ENCODE assay signal across 10 cellular contexts in the genomic region with DNA sequence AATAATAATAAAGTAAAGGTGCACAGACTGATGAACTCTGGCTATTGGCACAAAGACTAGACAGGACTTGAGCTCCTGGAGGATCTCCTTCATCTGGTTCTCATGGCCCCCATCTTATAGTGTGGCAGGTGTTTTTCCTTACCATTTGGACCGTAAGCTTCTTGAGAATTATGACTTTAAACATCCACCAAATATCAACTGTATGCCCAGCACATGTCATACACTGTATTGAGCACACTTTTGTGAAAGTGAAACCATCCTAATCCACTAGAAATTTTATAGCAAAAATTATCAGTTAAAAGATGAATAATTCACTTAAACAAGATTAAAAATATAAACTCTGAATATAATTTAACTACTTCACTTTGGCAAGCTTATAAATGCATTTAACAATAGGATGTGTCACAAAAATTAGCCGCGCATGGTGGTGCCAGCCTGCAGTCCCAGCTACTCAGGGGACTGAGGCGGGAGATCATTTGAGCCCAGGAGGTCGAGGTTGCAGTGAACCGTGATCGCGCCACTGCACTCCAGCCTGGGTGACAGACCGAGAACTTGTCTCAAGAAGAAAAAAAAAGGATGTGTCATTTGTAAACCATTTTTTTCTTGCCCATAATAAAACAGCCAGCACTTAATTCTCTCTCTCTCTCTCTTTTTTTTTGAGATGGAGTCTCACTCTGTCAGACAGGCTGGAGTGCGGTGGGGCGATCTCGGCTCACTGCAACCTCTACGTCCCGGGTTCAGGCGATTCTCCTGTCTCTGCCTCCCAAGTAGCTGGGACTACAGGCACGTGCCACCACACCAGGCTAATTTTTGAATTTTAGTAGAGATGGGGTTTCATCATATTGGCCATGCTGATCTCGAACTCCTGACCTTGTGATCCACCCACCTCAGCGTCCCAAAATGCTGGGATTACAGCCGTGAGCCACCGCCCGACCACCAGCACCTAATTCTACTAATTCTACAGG. TPM values are rescaled to one million over a fixed set of nuclear protein-coding genes. Genes with fewer than 3 reads are reported as not detected.
DNase-seq lines count a peak whose midpoint lies in the region; ATAC-seq lines count a peak whose summit lies in the region.
"Had no signal": no experiment of that assay in that cellular context is flagged by ENCODE, and none has a peak within 500 bp of the region (broad histone marks: within the 10 kb centered on the region; RNA-seq: fewer than 3 reads in every experiment).

No MANE protein-coding gene starts in this region.

- H3K4me3 Mint-ChIP-seq in CD8-positive, alpha-beta memory T cell: peak overlapping the region; percentile 85 to 92 (median 89)
- H3K4me3 Mint-ChIP-seq in activated naive CD8-positive, alpha-beta T cell: peak overlapping the region; percentile 79

- H2AFZ ChIP-seq in neuronal stem cell (ENCODE audit: low read length): no peak overlapping the region

- no peak overlapping the region for H3K23ac ChIP-seq in neuronal stem cell (ENCODE audit: low read depth, low read length, poor library complexity)

- no peak overlapping the region for H3K27ac ChIP-seq in CD8-positive, alpha-beta memory T cell (ENCODE audit: low read depth, low read length)
- H3K27ac ChIP-seq in neuronal stem cell (replicated peaks; ENCODE audit: low read length): no peak overlapping the region

- peaks cover 86 to 100% (median 100%) of the 10 kb centered on the region in 3 donors for H3K4me1 Mint-ChIP-seq in CD8-positive, alpha-beta memory T cell
- peaks cover 95% of the 10 kb centered on the region for H3K4me1 Mint-ChIP-seq in activated naive CD8-positive, alpha-beta T cell (ENCODE audit: low read depth)

- no peak overlapping the region for H2AK5ac ChIP-seq in neuronal stem cell (ENCODE audit: low read depth, low read length)

- CTCF ChIA-PET in CD8-positive, alpha-beta memory T cell (lab: Charles Lee): interaction anchor here (0.7 to 1.9 kb wide), 5 partner anchors 8 to 116 kb away, joined by 4 to 8 read pairs (median 5); no protein-coding TSS in a partner anchor

- H3K27me3 Mint-ChIP-seq in CD8-positive, alpha-beta memory T cell: no peaks in the 10 kb centered on the region
- H3K27me3 Mint-ChIP-seq in activated naive CD8-positive, alpha-beta T cell: no peaks in the 10 kb centered on the region

- peak in 4 of 5 donors; percentile 45 to 75 (median 50) for DNase-seq in CD8-positive, alpha-beta memory T cell
- DNase-seq in NCI-H146 (lab: John Stamatoyannopoulos, UW) (no peak), neuronal stem cell (ENCODE audit: low spot score) (no peak)
- DNase-seq: EL, Kasumi-1 had no signal

- H3K27me3 ChIP-seq in CD8-positive, alpha-beta memory T cell (ENCODE audit: insufficient read depth, low read length, poor library complexity, severe bottlenecking): no peaks in the 10 kb centered on the region
- no peaks in the 10 kb centered on the region for H3K27me3 ChIP-seq in neuronal stem cell (ENCODE audit: control insufficient read depth in 3 of 3, insufficient read depth in 3 of 3, low read depth in 1 of 3, low read length in 3 of 3)

- peaks cover 94% of the 10 kb centered on the region for H3K4me1 ChIP-seq in CD8-positive, alpha-beta memory T cell (ENCODE audit: insufficient read depth, low read length)
- H3K4me1 ChIP-seq in neuronal stem cell (ENCODE audit: control insufficient read depth in 2 of 2, insufficient read depth in 1 of 2, low read depth in 1 of 2, low read length in 2 of 2): no peaks in the 10 kb centered on the region

- H3K36me3 Mint-ChIP-seq in CD8-positive, alpha-beta memory T cell: peaks cover 0 to 21% (median 1%) of the 10 kb centered on the region in 3 donors
- H3K36me3 Mint-ChIP-seq in activated naive CD8-positive, alpha-beta T cell: peaks cover 7% of the 10 kb centered on the region

- POLR2A ChIA-PET in CD8-positive, alpha-beta memory T cell (lab: Charles Lee): interaction anchor here (0.7 to 1.3 kb wide), 6 partner anchors 8 to 201 kb away, joined by 3 to 5 read pairs (median 4); no protein-coding TSS in a partner anchor

- no peaks in the 10 kb centered on the region for H3K79me1 ChIP-seq in neuronal stem cell (ENCODE audit: low read depth, low read length)

- H3K14ac ChIP-seq in neuronal stem cell (ENCODE audit: low read length): no peak overlapping the region

- H3K18ac ChIP-seq in neuronal stem cell (ENCODE audit: low read length): no peak overlapping the region

- H3K4ac ChIP-seq in neuronal stem cell (ENCODE audit: low read length): no peak overlapping the region

- no peak overlapping the region for H3K9ac ChIP-seq in neuronal stem cell (ENCODE audit: low read depth, low read length, poor library complexity)

- no peaks in the 10 kb centered on the region for H3K9me3 Mint-ChIP-seq in CD8-positive, alpha-beta memory T cell
- H3K9me3 Mint-ChIP-seq in activated naive CD8-positive, alpha-beta T cell (ENCODE audit: low read depth): no peaks in the 10 kb centered on the region

- no peak overlapping the region for H4K8ac ChIP-seq in neuronal stem cell (ENCODE audit: low read depth, low read length)

- H3K36me3 ChIP-seq in CD8-positive, alpha-beta memory T cell (ENCODE audit: insufficient read depth, low read length): no peaks in the 10 kb centered on the region
- H3K36me3 ChIP-seq in neuronal stem cell (replicated peaks in 1 of 2; ENCODE audit: control insufficient read depth in 2 of 2, insufficient read depth in 2 of 2, low read length in 2 of 2): no peaks in the 10 kb centered on the region

- H2BK5ac ChIP-seq in neuronal stem cell (ENCODE audit: low read length): no peak overlapping the region

- H3K4me2 ChIP-seq in neuronal stem cell (ENCODE audit: insufficient read depth, low read length, poor library complexity, severe bottlenecking): no peak overlapping the region

- no peak overlapping the region for H2BK15ac ChIP-seq in neuronal stem cell (ENCODE audit: low read length)

- H2BK120ac ChIP-seq in neuronal stem cell (ENCODE audit: low read depth, low read length): no peak overlapping the region

- ATAC-seq in GM19397 (IDR thresholded peaks at IDR 0.05; ENCODE audit: unreplicated experiment) (peak; percentile 69), HG03432 (IDR thresholded peaks at IDR 0.05; ENCODE audit: unreplicated experiment) (peak; percentile 75), HG03108 (IDR thresholded peaks at IDR 0.05; ENCODE audit: unreplicated experiment) (no peak), HG03039 (IDR thresholded peaks at IDR 0.05; ENCODE audit: unreplicated experiment) (no peak)

- H3K9me3 ChIP-seq in CD8-positive, alpha-beta memory T cell (ENCODE audit: low read length): no peaks in the 10 kb centered on the region
- H3K9me3 ChIP-seq in neuronal stem cell (replicated peaks in 1 of 2; ENCODE audit: control insufficient read depth in 2 of 2, insufficient read depth in 1 of 2, low read depth in 1 of 2, low read length in 2 of 2): no peaks in the 10 kb centered on the region

- no peak overlapping the region for H4K91ac ChIP-seq in neuronal stem cell (ENCODE audit: low read depth, low read length, poor library complexity)

- no CpG with 5 or more reads among the region's 21 CpGs for WGBS in neuronal stem cell (ENCODE audit: extremely low coverage in 2 of 2, insufficient read length in 2 of 2, insufficient replicate concordance in 1 of 2), 2 donors

- H3K4me3 ChIP-seq in CD8-positive, alpha-beta memory T cell (ENCODE audit: low read length): peak overlapping the region; percentile 9
- no peak overlapping the region for H3K4me3 ChIP-seq in neuronal stem cell (ENCODE audit: low read length in 2 of 2)

- peak overlapping the region; percentile 89 to 99 (median 96) for H3K27ac Mint-ChIP-seq in CD8-positive, alpha-beta memory T cell
- peak overlapping the region; percentile 93 for H3K27ac Mint-ChIP-seq in activated naive CD8-positive, alpha-beta T cell

- H2BK12ac ChIP-seq in neuronal stem cell (ENCODE audit: low read length): no peak overlapping the region

RNA-seq across cellular contexts. Expression of gene HIVEP2, which starts 9.1 kb away (rescaled TPM):
- total RNA-seq in CD8-positive, alpha-beta memory T cell: 10 to 100 TPM; 37.1 to 37.2 TPM
- 15.4 TPM for polyA plus RNA-seq in CD8-positive, alpha-beta memory T cell
- polyA plus RNA-seq in neuronal stem cell (2013, experiment 1 of 2): 1.1 TPM
- polyA plus RNA-seq in neuronal stem cell (2013, experiment 2 of 2): 1.1 TPM

Comparison
In these comparisons a context has a peak if more than half of its experiments do, and no peak if none do; other contexts are left out.
1. DNase-seq: peak in CD8-positive, alpha-beta memory T cell (4 of 5); none in NCI-H146 (single experiment) and neuronal stem cell (single experiment).
2. ATAC-seq: peak in GM19397 (single experiment) and HG03432 (single experiment); none in HG03108 (single experiment) and HG03039 (single experiment).